Comparison of ENCODE assay signal across 11 cellular contexts in the genomic region with DNA sequence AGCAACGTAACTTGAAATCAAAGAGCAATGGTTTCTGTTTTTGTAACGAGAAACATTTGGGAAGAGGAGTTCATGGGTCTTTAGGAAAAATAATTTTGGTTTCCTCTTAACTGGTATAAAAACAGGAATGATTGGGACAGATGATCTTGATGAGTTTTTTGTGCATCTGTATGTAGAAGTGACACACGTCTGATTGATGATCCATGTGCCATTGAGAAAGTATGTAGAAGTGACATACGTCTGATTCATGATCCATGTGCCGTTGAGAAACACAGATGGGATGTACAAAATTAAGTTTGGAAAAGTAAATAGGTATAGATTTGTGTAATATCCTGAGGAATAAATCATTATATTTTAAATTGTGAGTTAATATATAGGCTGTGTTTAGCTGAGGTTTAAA. TPM values are rescaled to one million over a fixed set of nuclear protein-coding genes. Genes with fewer than 3 reads are reported as not detected.
DNase-seq lines count a peak whose midpoint lies in the region; ATAC-seq, FAIRE-seq and TF ChIP-seq lines count a peak whose summit lies in the region.
"Had no signal": no experiment of that assay in that cellular context is flagged by ENCODE, and none has a peak within 500 bp of the region (broad histone marks: within the 10 kb centered on the region; RNA-seq: fewer than 3 reads in every experiment).

No MANE protein-coding gene starts in this region.

- no peaks in the 10 kb centered on the region for H3K27me3 ChIP-seq in DOHH2 (ENCODE audit: control insufficient read depth, low read length)
- no peaks in the 10 kb centered on the region for H3K27me3 ChIP-seq in KMS-11 (ENCODE audit: insufficient read depth, low read depth)
- H3K27me3 ChIP-seq in astrocyte (ENCODE audit: insufficient read depth, low read length), result no peaks in the 10 kb centered on the region
- H3K27me3 ChIP-seq: brain microvascular endothelial cell, testis had no signal

- H3K27me3 Mint-ChIP-seq in astrocyte (ENCODE audit: low read depth, unreplicated experiment), result no peaks in the 10 kb centered on the region
- peaks cover 0 to 6% (median 0%) of the 10 kb centered on the region in 5 donors for H3K27me3 Mint-ChIP-seq in naive thymus-derived CD8-positive, alpha-beta T cell
- H3K27me3 Mint-ChIP-seq: naive B cell had no signal

- H3K4me1 ChIP-seq in DOHH2 (ENCODE audit: control insufficient read depth, low read length), result peaks cover 27% of the 10 kb centered on the region
- peaks cover 21% of the 10 kb centered on the region for H3K4me1 ChIP-seq in KMS-11 (ENCODE audit: low read depth, poor library complexity, severe bottlenecking)
- H3K4me1 ChIP-seq in astrocyte (ENCODE audit: insufficient read depth, low read length), result peaks cover 8% of the 10 kb centered on the region
- H3K4me1 ChIP-seq: testis had no signal

- no peak for ATAC-seq in naive thymus-derived CD8-positive, alpha-beta T cell
- no peak for ATAC-seq in HG03097 (IDR thresholded peaks at IDR 0.05; ENCODE audit: low FRiP score, unreplicated experiment)

- H3K36me3 ChIP-seq in DOHH2 (ENCODE audit: control insufficient read depth, low read length) (peaks cover 52% of the 10 kb centered on the region), KMS-11 (ENCODE audit: insufficient read depth) (peaks cover 9% of the 10 kb centered on the region; the same call in 1 of the 2 replicates), astrocyte (ENCODE audit: insufficient read depth, low read length) (peaks cover 19% of the 10 kb centered on the region)

- H3K9me2 ChIP-seq in DOHH2 (replicated peaks; ENCODE audit: control insufficient read depth, low read length), result no peaks in the 10 kb centered on the region

- POLR2A ChIA-PET in naive thymus-derived CD8-positive, alpha-beta T cell (lab: Charles Lee), result no interaction called here

- H3K9me3 ChIP-seq in DOHH2 (ENCODE audit: control insufficient read depth, insufficient read depth, low read length), result 0 out of 2 replicates have a peak, but pooled peaks cover 3% of the 10 kb centered on the region
- H3K9me3 ChIP-seq in astrocyte (ENCODE audit: insufficient read depth, low read depth, low read length), result no peaks in the 10 kb centered on the region
- H3K9me3 ChIP-seq: testis had no signal

- peaks cover 10% of the 10 kb centered on the region for H3K36me3 Mint-ChIP-seq in astrocyte (ENCODE audit: low read depth, unreplicated experiment)
- peaks cover 0 to 44% (median 12%) of the 10 kb centered on the region in 3 donors for H3K36me3 Mint-ChIP-seq in naive thymus-derived CD8-positive, alpha-beta T cell

- H3K9ac ChIP-seq in KMS-11 (no peak overlapping the region), astrocyte (ENCODE audit: low read length) (peak overlapping the region; percentile 7)

- H2AFZ ChIP-seq in KMS-11 (ENCODE audit: low read depth), result no peak overlapping the region
- no peak overlapping the region for H2AFZ ChIP-seq in astrocyte (ENCODE audit: low read depth, low read length)

- peaks cover 14% of the 10 kb centered on the region for H3K4me1 Mint-ChIP-seq in astrocyte (ENCODE audit: low read depth, unreplicated experiment)
- H3K4me1 Mint-ChIP-seq in naive thymus-derived CD8-positive, alpha-beta T cell, result peaks cover 18 to 34% (median 31%) of the 10 kb centered on the region in 4 donors

- H3K79me2 ChIP-seq in DOHH2 (ENCODE audit: control insufficient read depth, low read length), result peaks cover 39% of the 10 kb centered on the region
- peaks cover 37% of the 10 kb centered on the region for H3K79me2 ChIP-seq in KMS-11 (ENCODE audit: insufficient read depth, low read depth)
- peaks cover 42% of the 10 kb centered on the region for H3K79me2 ChIP-seq in astrocyte (ENCODE audit: insufficient read depth, low read length)

- no peak for TF ChIP-seq CTCF in DOHH2 (IDR thresholded peaks at IDR 0.05; ENCODE audit: low read depth, low read length, poor library complexity, severe bottlenecking)
- no peak for TF ChIP-seq CTCF in KMS-11 (conservative IDR thresholded peaks at IDR 0.05; ENCODE audit: low read depth, low read length)
- no peak for TF ChIP-seq CTCF in astrocyte (IDR thresholded peaks at IDR 0.05; ENCODE audit: insufficient read depth, low read depth, low read length)

- H3F3A ChIP-seq in DOHH2 (ENCODE audit: control insufficient read depth, insufficient read depth), result no peaks in the 10 kb centered on the region; the same call in 1 of the 2 replicates

- H3K4me2 ChIP-seq in DOHH2 (ENCODE audit: low read length), result peak overlapping the region; percentile 74
- peak overlapping the region; percentile 60 for H3K4me2 ChIP-seq in KMS-11
- peak overlapping the region; percentile 64 for H3K4me2 ChIP-seq in astrocyte (ENCODE audit: low read length)

- H3K27ac ChIP-seq in DOHH2 (ENCODE audit: low read depth, low read length), result no peak overlapping the region
- no peak overlapping the region for H3K27ac ChIP-seq in KMS-11
- H3K27ac ChIP-seq in astrocyte (ENCODE audit: low read depth, low read length), result no peak overlapping the region
- H3K27ac ChIP-seq: brain microvascular endothelial cell, testis had no signal

- H4K20me1 ChIP-seq in DOHH2 (ENCODE audit: control insufficient read depth, insufficient read depth, low read depth, low read length) (peaks cover 15% of the 10 kb centered on the region; the same call in 1 of the 2 replicates), KMS-11 (ENCODE audit: insufficient read depth) (no peaks in the 10 kb centered on the region), astrocyte (ENCODE audit: insufficient read depth, low read length) (peaks cover 27% of the 10 kb centered on the region)

- peak overlapping the region; percentile 81 for H3K4me3 Mint-ChIP-seq in astrocyte (ENCODE audit: unreplicated experiment)
- H3K4me3 Mint-ChIP-seq in naive thymus-derived CD8-positive, alpha-beta T cell, result peak overlapping the region in 8 of 10 donors; percentile 30 to 82 (median 67)

- no peak for FAIRE-seq in astrocyte (lab: Jason Lieb, UNC)

- no peak overlapping the region for H3K27ac Mint-ChIP-seq in astrocyte (ENCODE audit: unreplicated experiment)
- peak overlapping the region in 4 of 10 donors; percentile 9 to 58 (median 34) for H3K27ac Mint-ChIP-seq in naive thymus-derived CD8-positive, alpha-beta T cell

- H3K4me3 ChIP-seq in DOHH2 (ENCODE audit: low read length) (peak overlapping the region; percentile 63), KMS-11 (IDR thresholded peaks at IDR 0.05; ENCODE audit: insufficient read depth, low read depth, low read length) (no peak overlapping the region), astrocyte (ENCODE audit: insufficient read depth, low read depth, low read length) (peak overlapping the region; percentile 40)
- H3K4me3 ChIP-seq: testis had no signal

- DNase-seq in astrocyte (ENCODE audit: low read depth) (no peak), NCI-H1092 treated with DMSO at 0.1 percent for 48 hours (lab: John Stamatoyannopoulos, UW) (no peak), glomerular visceral epithelial cell (ENCODE audit: extremely low spot score) (no peak)
- DNase-seq in naive thymus-derived CD8-positive, alpha-beta T cell, result no peak
- DNase-seq: brain microvascular endothelial cell; naive B cell; stimulated activated CD4-positive, alpha-beta T cell treated with anti-CD3 and anti-CD28 coated beads, Interleukin-2, amount 100 ng/mL, for 24 hours; testis had no signal

- no peaks in the 10 kb centered on the region for H3K9me3 Mint-ChIP-seq in astrocyte (ENCODE audit: unreplicated experiment)
- H3K9me3 Mint-ChIP-seq in naive thymus-derived CD8-positive, alpha-beta T cell, result no peaks in the 10 kb centered on the region
- H3K9me3 Mint-ChIP-seq: naive B cell had no signal

RNA-seq across cellular contexts. Expression of a gene that starts 2.1 kb away (rescaled TPM):
- 16.6 and 17.6 TPM in 2 replicates for total RNA-seq in astrocyte
- 10 to 100 TPM; 22.8 to 23.0 TPM for total RNA-seq in naive thymus-derived CD8-positive, alpha-beta T cell
- polyA plus RNA-seq in naive thymus-derived CD8-positive, alpha-beta T cell, result 10 to 100 TPM in 2 of 3 donors, 1 to 10 TPM in 1; 8.9 to 13.6 (median 12.7) TPM

RNA-seq across cellular contexts. Expression of a gene that starts 41.4 kb away (rescaled TPM):
- total RNA-seq in astrocyte, result 61.5 and 69.3 TPM in 2 replicates
- 100 to 1,000 TPM in 1 of 2 experiments, 10 to 100 TPM in 1; 88.7 to 111 TPM for total RNA-seq in naive thymus-derived CD8-positive, alpha-beta T cell
- 10 to 100 TPM; 17.0 to 26.6 (median 21.9) TPM for polyA plus RNA-seq in naive thymus-derived CD8-positive, alpha-beta T cell
